In the genomic region with DNA sequence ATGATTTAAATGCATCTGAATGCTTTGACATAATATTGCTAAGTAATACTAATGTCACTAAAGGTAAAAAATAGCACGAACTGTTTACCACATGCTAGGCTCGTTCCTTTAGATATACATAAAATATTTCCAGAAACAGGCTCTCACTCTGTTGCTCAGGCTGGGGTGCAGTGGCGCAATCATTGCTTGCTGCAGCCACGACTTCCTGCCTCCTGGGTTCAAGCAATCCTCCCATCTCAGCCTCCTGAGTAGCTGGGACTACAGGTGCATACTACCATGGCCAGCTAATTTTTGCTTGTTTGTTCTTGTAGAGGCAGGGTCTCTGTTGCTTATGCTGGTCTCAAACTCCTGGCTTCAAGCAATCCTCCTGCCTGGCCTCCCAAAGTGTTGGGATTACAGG, we compare ENCODE assay signal across 19 cellular contexts.
"Had no signal": no experiment of that assay in that cellular context is flagged by ENCODE, and none has a peak within 500 bp of the region (broad histone marks: within the 10 kb centered on the region; RNA-seq: fewer than 3 reads in every experiment).

No MANE protein-coding gene starts in this region.

- H3K4me2 ChIP-seq: neural progenitor cell had no signal

- H3K27me3 ChIP-seq: dorsolateral prefrontal cortex, neural progenitor cell, right lobe of liver, thyroid gland, vagina had no signal

- H3K4me1 ChIP-seq: lower lobe of right lung, right lobe of liver, thyroid gland, vagina had no signal

- H3K9ac ChIP-seq: neural progenitor cell, parathyroid adenoma had no signal

- ATAC-seq: left ventricle myocardium superior; lower lobe of right lung; right lobe of liver; stimulated activated naive CD8-positive, alpha-beta T cell treated with anti-CD3 and anti-CD28 coated beads, Interleukin-15, amount 100 ng/mL, for 72 hours had no signal

- H3K9me3 ChIP-seq: lower lobe of right lung, right lobe of liver, thyroid gland, vagina had no signal

- H3K27ac ChIP-seq: dorsolateral prefrontal cortex, lower lobe of right lung, neural progenitor cell, parathyroid adenoma, right lobe of liver, thyroid gland, vagina had no signal

- H2AFZ ChIP-seq: neural progenitor cell, parathyroid adenoma had no signal

- H3K4me3 ChIP-seq: dorsolateral prefrontal cortex, lower lobe of right lung, neural progenitor cell, right lobe of liver, thyroid gland, vagina had no signal

- H3K36me3 ChIP-seq: lower lobe of right lung, neural progenitor cell, right lobe of liver, thyroid gland, vagina had no signal

- DNase-seq: dorsolateral prefrontal cortex; effector CD4-positive, alpha-beta T cell; hypothalamus; immature natural killer cell; islet precursor cell; kidney glomerular epithelial cell; left ventricle myocardium superior; lower lobe of right lung; right lobe of liver; small intestine; stimulated activated CD4-positive, alpha-beta T cell treated with anti-CD3 and anti-CD28 coated beads, Interleukin-15, amount 100 ng/mL, for 24 hours; stimulated activated CD4-positive, alpha-beta T cell treated with anti-CD3 and anti-CD28 coated beads, Interleukin-2, amount 100 ng/mL, for 48 hours; stimulated activated naive CD4-positive, alpha-beta T cell; stimulated activated naive CD8-positive, alpha-beta T cell treated with anti-CD3 and anti-CD28 coated beads, Interleukin-15, amount 100 ng/mL, for 72 hours; thyroid gland; trophoblast cell had no signal
